28 cellular contexts compared by ENCODE assay signal in genomic region chr1:19712928-19713327, GRCh38. TPM values are rescaled to one million over a fixed set of nuclear protein-coding genes. Genes with fewer than 3 reads are reported as not detected.
DNase-seq lines count a peak whose midpoint lies in the region; ATAC-seq, FAIRE-seq and TF ChIP-seq lines count a peak whose summit lies in the region.
"Had no signal": no experiment of that assay in that cellular context is flagged by ENCODE, and none has a peak within 500 bp of the region (broad histone marks: within the 10 kb centered on the region; RNA-seq: fewer than 3 reads in every experiment).

No MANE protein-coding gene starts in this region.

- peaks cover 53% of the 10 kb centered on the region for H3K4me1 ChIP-seq in BLaER1
- peaks cover 28% of the 10 kb centered on the region for H3K4me1 ChIP-seq in GM12878 (ENCODE audit: control insufficient read depth, insufficient read depth, low read length)

- CTCF ChIA-PET in activated CD4-positive, alpha-beta T cell treated with anti-CD3 and anti-CD28 coated beads, Interleukin-2, amount 10 ng/mL, durations not matched to agents 7 days and 5 days (lab: Charles Lee) = no interaction called here
- CTCF ChIA-PET in GM12878 (lab: Yijun Ruan, JAX) = interaction anchor here (2.2 to 14.4 kb wide), 3 partner anchors 8 to 99 kb away, joined by 7 to 378 read pairs (median 57); partner anchors contain the start of gene HTR6

- H3K36me3 Mint-ChIP-seq in activated CD4-positive, alpha-beta T cell treated with anti-CD3 and anti-CD28 coated beads, Interleukin-2, amount 10 ng/mL, durations not matched to agents 7 days and 5 days (ENCODE audit: low read depth) = peaks cover 6% of the 10 kb centered on the region

- H3K9ac ChIP-seq in BLaER1 = no peak overlapping the region
- H3K9ac ChIP-seq in GM12878 (ENCODE audit: control insufficient read depth, insufficient read depth, low read length) = no peak overlapping the region

- no peak for TF ChIP-seq RAD21 in GM12878 (IDR thresholded peaks at IDR 0.05; ENCODE audit: insufficient read depth, low read depth, low read length)

- H3K4me1 Mint-ChIP-seq in activated CD4-positive, alpha-beta T cell treated with anti-CD3 and anti-CD28 coated beads, Interleukin-2, amount 10 ng/mL, durations not matched to agents 7 days and 5 days = peaks cover 29% of the 10 kb centered on the region

- no TSS peak for BruUV-seq in GM12878 (replicated peaks; lab: Mats Ljungman, UMichigan)

- H4K20me1 ChIP-seq in BLaER1 (no peaks in the 10 kb centered on the region), GM12878 (ENCODE audit: control insufficient read depth, insufficient read depth) (no peaks in the 10 kb centered on the region)

- POLR2A ChIA-PET in activated CD4-positive, alpha-beta T cell treated with anti-CD3 and anti-CD28 coated beads, Interleukin-2, amount 10 ng/mL, durations not matched to agents 7 days and 5 days (lab: Charles Lee) = no interaction called here
- POLR2A ChIA-PET in GM12878 (lab: Charles Lee) = no interaction called here

- no peak overlapping the region for H3K4me3 Mint-ChIP-seq in activated CD4-positive, alpha-beta T cell treated with anti-CD3 and anti-CD28 coated beads, Interleukin-2, amount 10 ng/mL, durations not matched to agents 7 days and 5 days
- H3K4me3 Mint-ChIP-seq: CD14-positive monocyte had no signal

- H3K79me2 ChIP-seq in GM12878 (ENCODE audit: control insufficient read depth, insufficient read depth, low read length) = no peaks in the 10 kb centered on the region

- ATAC-seq in GM12878 (no peak), GM21423 (IDR thresholded peaks at IDR 0.05; ENCODE audit: unreplicated experiment) (no peak)

- no peaks in the 10 kb centered on the region for H3K27me3 Mint-ChIP-seq in activated CD4-positive, alpha-beta T cell treated with anti-CD3 and anti-CD28 coated beads, Interleukin-2, amount 10 ng/mL, durations not matched to agents 7 days and 5 days

- H3K27me3 ChIP-seq in BLaER1 = no peaks in the 10 kb centered on the region
- no peaks in the 10 kb centered on the region for H3K27me3 ChIP-seq in GM12878 (replicated peaks in 1 of 2; ENCODE audit: control insufficient read depth in 2 of 2, insufficient read depth in 2 of 2, low read length in 1 of 2)

- H3K27ac ChIP-seq in BLaER1 (0 out of 2 replicates have a peak overlapping the region, but pooled peaks have one; percentile 16), GM12878 (ENCODE audit: control insufficient read depth, insufficient read depth) (peak overlapping the region; percentile 56)
- H3K27ac ChIP-seq: PC-9, SK-N-MC had no signal

- no peaks in the 10 kb centered on the region; the same call in 1 of the 2 replicates for H3K36me3 ChIP-seq in BLaER1
- no peaks in the 10 kb centered on the region for H3K36me3 ChIP-seq in GM12878 (ENCODE audit: control insufficient read depth in 2 of 2, insufficient read depth in 2 of 2, low read length in 1 of 2)

- H3K4me2 ChIP-seq in BLaER1 (peak overlapping the region; percentile 77), GM12878 (ENCODE audit: control insufficient read depth, insufficient read depth) (no peak overlapping the region)
- H3K4me2 ChIP-seq: PC-9 had no signal

- H3K9me3 ChIP-seq in BLaER1 = no peaks in the 10 kb centered on the region
- no peaks in the 10 kb centered on the region for H3K9me3 ChIP-seq in GM12878 (replicated peaks; ENCODE audit: control insufficient read depth, insufficient read depth, low read length)

- 58% methylated on average over 4 of the region's 4 CpGs for WGBS in GM12878 (ENCODE audit: insufficient coverage, insufficient replicate concordance, low lambda C conversion rate, missing lambda C conversion rate)

- TF ChIP-seq CTCF in GM12878 (IDR thresholded peaks at IDR 0.05 in 2 of 3, conservative IDR thresholded peaks at IDR 0.05 in 1 of 3; ENCODE audit: control insufficient read depth in 2 of 3, extremely low read depth in 1 of 3, insufficient read depth in 1 of 3, low read depth in 3 of 3, low read length in 3 of 3) = no peak

- intact Hi-C loops in GM12878 (cut with micrococcal nuclease; ENCODE audit: unreplicated experiment) = no loop called here

- RAD21 ChIA-PET in GM12878 (lab: Charles Lee; ENCODE audit: unreplicated experiment) = no interaction called here

- TF ChIP-seq EP300 in GM12878 (IDR thresholded peaks at IDR 0.05; ENCODE audit: borderline replicate concordance in 1 of 2, control insufficient read depth in 1 of 2, low read depth in 2 of 2, low read length in 2 of 2) = no peak

- peak overlapping the region; percentile 51 for H3K27ac Mint-ChIP-seq in activated CD4-positive, alpha-beta T cell treated with anti-CD3 and anti-CD28 coated beads, Interleukin-2, amount 10 ng/mL, durations not matched to agents 7 days and 5 days
- H3K27ac Mint-ChIP-seq: CD14-positive monocyte had no signal

- no peak for DNase-seq in activated CD4-positive, alpha-beta T cell treated with anti-CD3 and anti-CD28 coated beads, Interleukin-2, amount 10 ng/mL, durations not matched to agents 7 days and 5 days
- no peak for DNase-seq in activated CD4-positive, alpha-beta T cell treated with anti-CD3 and anti-CD28 coated beads, Interleukin-2, amount 50 U/mL, for 1 hour
- DNase-seq in GM12892 (ENCODE audit: insufficient read length) = no peak
- no peak for DNase-seq in GM12878 (ENCODE audit: low read depth, low spot score)
- no peak for DNase-seq in NCI-H128 (lab: John Stamatoyannopoulos, UW; ENCODE audit: unreplicated experiment)
- DNase-seq in NCI-H226 = no peak
- DNase-seq: AML-193, GOT3, HCEC 1CT, KG1, NCI-H1092 treated with DMSO at 0.1 percent for 48 hours, NCI-H146, NCI-H2029, NCI-H2227 treated with DMSO at 0.1 percent for 48 hours, NCI-H510A treated with DMSO at 0.1 percent for 48 hours, NCI-H748 treated with DMSO at 0.1 percent for 48 hours, PC-9, RPMI8226, SHP77 had no signal

- peak; percentile 64 for FAIRE-seq in GM12892 (lab: Jason Lieb, UNC)
- peak; percentile 31 for FAIRE-seq in GM12878 (lab: Jason Lieb, UNC)
- FAIRE-seq: G401.6, HTR-8/SVneo had no signal

- H3K9me3 Mint-ChIP-seq in activated CD4-positive, alpha-beta T cell treated with anti-CD3 and anti-CD28 coated beads, Interleukin-2, amount 10 ng/mL, durations not matched to agents 7 days and 5 days = no peaks in the 10 kb centered on the region
- H3K9me3 Mint-ChIP-seq: CD14-positive monocyte had no signal

- no peak overlapping the region; the same call in 1 of the 2 replicates for H2AFZ ChIP-seq in GM12878 (ENCODE audit: control insufficient read depth, low read depth, low read length)
- H2AFZ ChIP-seq: PC-9 had no signal

- no peak for TF ChIP-seq POLR2A in GM12892 (IDR thresholded peaks at IDR 0.05; ENCODE audit: low read depth, low read length)
- TF ChIP-seq POLR2A in GM12878 (IDR thresholded peaks at IDR 0.05; ENCODE audit: low read depth, low read length) = no peak

- H3K4me3 ChIP-seq in BLaER1 = no peak overlapping the region
- H3K4me3 ChIP-seq in GM12878 = no peak overlapping the region
- H3K4me3 ChIP-seq: PC-9, SK-N-MC had no signal

- SMC1A ChIA-PET in GM12878 (lab: Charles Lee; ENCODE audit: uncharacterized antibody, unreplicated experiment) = interaction anchor here (2.4 kb wide), 1 partner anchor 52 kb away, joined by 10 read pairs; no protein-coding TSS in a partner anchor

- in situ Hi-C loops in GM12878 (cut with MboI) = no loop called here

TF ChIP-seq in GM12878, 131 proteins besides CTCF, POLR2A, EP300 and RAD21:
- TF ChIP-seq BHLHE40 (IDR thresholded peaks at IDR 0.05; ENCODE audit: borderline replicate concordance in 1 of 2, low read depth in 2 of 2, low read length in 1 of 2) = peak in 1 of 2 experiments; percentile 38; a peak in 1 of 4 replicates
- no peak for TF ChIP-seq BCL11A (IDR thresholded peaks at IDR 0.05; ENCODE audit: low read depth, low read length)
- TF ChIP-seq PAX5 (IDR thresholded peaks at IDR 0.05; ENCODE audit: borderline replicate concordance, low read depth, low read length) = 0 out of 2 replicates have a peak, but pooled peaks have one; percentile 64
- peak; percentile 37 for TF ChIP-seq MEF2B (IDR thresholded peaks at IDR 0.05; ENCODE audit: partially characterized antibody, poor library complexity, severe bottlenecking)
- no peak for TF ChIP-seq ATF3 (IDR thresholded peaks at IDR 0.05; ENCODE audit: borderline replicate concordance, extremely low read depth, low read depth, low read length)
- no peak for TF ChIP-seq PML (IDR thresholded peaks at IDR 0.05; ENCODE audit: low read length)

RNA-seq across cellular contexts. Expression of gene HTR6, which starts 48.3 kb away (rescaled TPM):
- total RNA-seq in activated CD4-positive, alpha-beta T cell treated with anti-CD3 and anti-CD28 coated beads, Interleukin-2, amount 10 ng/mL, durations not matched to agents 7 days and 5 days = under 1 TPM in 1 of 2 experiments, not detected in 1; 0.10 TPM
- not detected for polyA plus RNA-seq in GM12892 (2012; ENCODE audit: missing spikeins)
- 0.38 TPM in 1 of 2 replicates, not detected in the other for total RNA-seq in GM12878 (2013; cell fraction: nucleolus; rRNA removed)
- 1.0 and 1.2 TPM in 2 replicates for total RNA-seq in GM12878 (2014; rRNA removed)
- total RNA-seq in GM12878 (2014; rRNA removed; fragmentation: Illumina TruSeq; extraction: Trizol) = 0.28 and 0.31 TPM in 2 replicates
- total RNA-seq in GM12878 (2021) = 4.3 and 5.3 TPM in 2 replicates
- not detected for polyA plus RNA-seq in GM12878 (2011; ENCODE audit: low read depth)
- polyA plus RNA-seq in GM12878 (2011; rRNA removed) = 0.03 TPM in 1 of 2 replicates, not detected in the other
- polyA plus RNA-seq in GM12878 (2011; cell fraction: cytosol; rRNA removed) = 0.12 and 0.15 TPM in 2 replicates
- 0.41 and 0.49 TPM in 2 replicates for polyA plus RNA-seq in GM12878 (2011; cell fraction: nucleus; rRNA removed)
- 0.37 and 0.69 TPM in 2 replicates for polyA plus RNA-seq in GM12878 (2012)
- 0.22 TPM in 1 of 2 replicates, not detected in the other for polyA plus RNA-seq in GM12878 (2014; fragmentation: Illumina TruSeq; extraction: Trizol)
- polyA plus RNA-seq in GM12878 (2014; fragmentation: Nextera tagmentation; extraction: Ambion mirVana) = not detected
- polyA plus RNA-seq in GM12878 (2014; rRNA removed) = 2.7 and 3.8 TPM in 2 replicates
- polyA plus RNA-seq in GM12878 (2016; fragmentation: Nextera tagmentation; extraction: Ambion mirVana) = 1 to 10 TPM; 2.2 to 2.5 TPM
- 0.10 TPM in 1 of 2 replicates, not detected in the other for polyA minus RNA-seq in GM12878 (2011; rRNA and poly(A)+ RNA removed)
- polyA minus RNA-seq in GM12878 (2011; cell fraction: cytosol; rRNA and poly(A)+ RNA removed) = 0.42 TPM in 1 of 2 replicates, not detected in the other
- polyA minus RNA-seq in GM12878 (2011; cell fraction: nucleus; rRNA and poly(A)+ RNA removed) = 0.29 TPM in 1 of 2 replicates, not detected in the other
- total RNA-seq: A172, Daoy, PC-9 had no signal
- polyA plus RNA-seq: AG04450, CD14-positive monocyte had no signal
